ENCODE assay signal across 1 cellular context in the genomic region with DNA sequence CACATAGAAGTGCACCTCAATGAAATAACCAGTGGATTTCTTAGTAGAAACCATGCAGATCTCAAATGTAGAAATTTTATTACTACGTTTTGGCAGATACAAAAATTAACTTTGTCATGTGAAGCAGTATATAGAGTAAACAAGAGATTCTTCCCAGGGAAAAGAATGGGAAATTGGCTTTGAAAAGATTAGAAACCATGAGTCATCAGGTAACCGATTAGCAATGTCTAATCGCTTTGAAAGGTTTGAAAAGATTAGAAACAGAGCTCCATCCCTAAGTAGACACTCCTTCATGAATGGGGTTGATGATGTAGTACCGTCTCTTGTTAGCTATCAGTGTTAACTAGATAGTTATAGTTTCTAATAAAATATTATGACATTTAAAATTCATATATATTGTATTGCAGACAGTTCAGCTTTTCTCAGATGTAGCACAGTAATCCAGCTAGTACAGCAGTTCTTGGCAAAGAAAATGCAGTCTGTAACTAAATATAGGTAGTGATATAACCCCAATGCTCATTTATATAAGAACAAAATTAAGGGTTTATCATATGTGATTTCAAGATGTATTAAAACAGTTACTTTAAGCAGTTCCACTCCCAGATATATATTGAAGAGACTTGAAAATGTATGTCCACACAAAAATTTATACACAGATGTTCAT.
TF ChIP-seq lines count a peak whose summit lies in the region.

No MANE protein-coding gene starts in this region.

TF ChIP-seq in K562, 482 proteins besides CTCF, POLR2A, EP300 and RAD21 (continued from another document):
- TF ChIP-seq, protein P1, sequence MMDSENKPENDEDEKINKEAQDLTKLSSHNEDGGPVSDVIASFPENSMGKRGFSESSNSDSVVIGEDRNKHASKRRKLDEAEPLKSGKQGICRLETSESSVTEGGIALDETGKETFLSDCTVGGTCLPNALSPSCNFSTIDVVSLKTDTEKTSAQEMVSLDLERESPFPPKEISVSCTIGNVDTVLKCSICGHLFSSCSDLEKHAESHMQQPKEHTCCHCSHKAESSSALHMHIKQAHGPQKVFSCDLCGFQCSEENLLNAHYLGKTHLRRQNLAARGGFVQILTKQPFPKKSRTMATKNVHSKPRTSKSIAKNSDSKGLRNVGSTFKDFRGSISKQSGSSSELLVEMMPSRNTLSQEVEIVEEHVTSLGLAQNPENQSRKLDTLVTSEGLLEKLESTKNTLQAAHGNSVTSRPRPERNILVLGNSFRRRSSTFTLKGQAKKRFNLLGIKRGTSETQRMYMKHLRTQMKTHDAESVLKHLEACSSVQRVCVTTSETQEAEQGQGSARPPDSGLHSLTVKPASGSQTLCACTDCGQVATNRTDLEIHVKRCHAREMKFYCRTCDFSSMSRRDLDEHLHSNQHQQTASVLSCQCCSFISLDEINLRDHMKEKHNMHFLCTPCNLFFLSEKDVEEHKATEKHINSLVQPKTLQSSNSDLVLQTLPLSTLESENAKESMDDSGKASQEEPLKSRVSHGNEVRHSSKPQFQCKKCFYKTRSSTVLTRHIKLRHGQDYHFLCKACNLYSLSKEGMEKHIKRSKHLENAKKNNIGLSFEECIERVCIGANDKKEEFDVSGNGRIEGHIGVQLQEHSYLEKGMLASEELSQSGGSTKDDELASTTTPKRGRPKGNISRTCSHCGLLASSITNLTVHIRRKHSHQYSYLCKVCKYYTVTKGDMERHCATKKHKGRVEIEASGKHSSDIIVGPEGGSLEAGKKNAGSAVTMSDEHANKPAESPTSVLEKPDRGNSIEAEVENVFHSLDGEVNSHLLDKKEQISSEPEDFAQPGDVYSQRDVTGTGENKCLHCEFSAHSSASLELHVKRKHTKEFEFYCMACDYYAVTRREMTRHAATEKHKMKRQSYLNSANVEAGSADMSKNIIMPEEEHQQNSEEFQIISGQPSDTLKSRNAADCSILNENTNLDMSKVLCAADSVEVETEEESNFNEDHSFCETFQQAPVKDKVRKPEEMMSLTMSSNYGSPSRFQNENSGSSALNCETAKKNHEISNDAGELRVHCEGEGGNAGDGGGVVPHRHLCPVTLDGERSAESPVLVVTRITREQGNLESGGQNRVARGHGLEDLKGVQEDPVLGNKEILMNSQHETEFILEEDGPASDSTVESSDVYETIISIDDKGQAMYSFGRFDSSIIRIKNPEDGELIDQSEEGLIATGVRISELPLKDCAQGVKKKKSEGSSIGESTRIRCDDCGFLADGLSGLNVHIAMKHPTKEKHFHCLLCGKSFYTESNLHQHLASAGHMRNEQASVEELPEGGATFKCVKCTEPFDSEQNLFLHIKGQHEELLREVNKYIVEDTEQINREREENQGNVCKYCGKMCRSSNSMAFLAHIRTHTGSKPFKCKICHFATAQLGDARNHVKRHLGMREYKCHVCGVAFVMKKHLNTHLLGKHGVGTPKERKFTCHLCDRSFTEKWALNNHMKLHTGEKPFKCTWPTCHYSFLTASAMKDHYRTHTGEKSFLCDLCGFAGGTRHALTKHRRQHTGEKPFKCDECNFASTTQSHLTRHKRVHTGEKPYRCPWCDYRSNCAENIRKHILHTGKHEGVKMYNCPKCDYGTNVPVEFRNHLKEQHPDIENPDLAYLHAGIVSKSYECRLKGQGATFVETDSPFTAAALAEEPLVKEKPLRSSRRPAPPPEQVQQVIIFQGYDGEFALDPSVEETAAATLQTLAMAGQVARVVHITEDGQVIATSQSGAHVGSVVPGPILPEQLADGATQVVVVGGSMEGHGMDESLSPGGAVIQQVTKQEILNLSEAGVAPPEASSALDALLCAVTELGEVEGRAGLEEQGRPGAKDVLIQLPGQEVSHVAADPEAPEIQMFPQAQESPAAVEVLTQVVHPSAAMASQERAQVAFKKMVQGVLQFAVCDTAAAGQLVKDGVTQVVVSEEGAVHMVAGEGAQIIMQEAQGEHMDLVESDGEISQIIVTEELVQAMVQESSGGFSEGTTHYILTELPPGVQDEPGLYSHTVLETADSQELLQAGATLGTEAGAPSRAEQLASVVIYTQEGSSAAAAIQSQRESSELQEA (IDR thresholded peaks at IDR 0.05; ENCODE audit: low read depth) = no peak
